Comparison of ENCODE assay signal across 8 cellular contexts in genomic region chr22:23893446-23893956, GRCh38.
DNase-seq lines count a peak whose midpoint lies in the region; ATAC-seq and TF ChIP-seq lines count a peak whose summit lies in the region.

No MANE protein-coding gene starts in this region.

- H3K36me3 ChIP-seq in HUES48 (ENCODE audit: control insufficient read depth, insufficient read depth, low read length) (peaks cover 21% of the 10 kb centered on the region), mucosa of rectum (ENCODE audit: control insufficient read depth in 2 of 2, insufficient read depth in 2 of 2, low read length in 2 of 2) (peaks cover 10 to 14% of the 10 kb centered on the region in 2 donors)

- no peaks in the 10 kb centered on the region for H3K27me3 ChIP-seq in HUES48 (ENCODE audit: control insufficient read depth, insufficient read depth, low read length)
- no peaks in the 10 kb centered on the region for H3K27me3 ChIP-seq in mucosa of rectum (ENCODE audit: control insufficient read depth in 2 of 2, insufficient read depth in 2 of 2, low read length in 2 of 2)

- H3K27ac ChIP-seq in 22Rv1 (peak overlapping the region; percentile 98), HUES48 (ENCODE audit: low read depth, low read length) (peak overlapping the region; percentile 99), mucosa of rectum (ENCODE audit: low read depth in 2 of 2, low read length in 2 of 2) (peak overlapping the region; percentile 96 to 97)

- no peak for ATAC-seq in HG02885 (IDR thresholded peaks at IDR 0.05; ENCODE audit: poor library complexity, unreplicated experiment)

- TF ChIP-seq CTCF in 22Rv1 (IDR thresholded peaks at IDR 0.05), result no peak
- no peak for TF ChIP-seq CTCF in cardiac fibroblast (IDR thresholded peaks at IDR 0.05; ENCODE audit: low read depth, low read length)

- no peak for DNase-seq in cardiac fibroblast (ENCODE audit: low read depth in 2 of 2)
- no peak for DNase-seq in dedifferentiated amniotic fluid mesenchymal stem cell (ENCODE audit: extremely low spot score)
- DNase-seq in DMS53 treated with DMSO at 0.1 percent for 48 hours (lab: John Stamatoyannopoulos, UW; ENCODE audit: unreplicated experiment), result no peak
- no peak for DNase-seq in hypothalamus (lab: John Stamatoyannopoulos, UW)

- H3K4me3 ChIP-seq in HUES48 (ENCODE audit: low read depth, low read length) (peak overlapping the region; percentile 73), cardiac fibroblast (replicated peaks in 1 of 2; ENCODE audit: low read depth in 2 of 2, low read length in 2 of 2) (peak overlapping the region; percentile 47 to 92), mucosa of rectum (ENCODE audit: low read length in 2 of 2) (peak overlapping the region; percentile 84 to 93)

- H3K4me1 ChIP-seq in HUES48 (ENCODE audit: control insufficient read depth, insufficient read depth, low read length) (peaks cover 20% of the 10 kb centered on the region), mucosa of rectum (ENCODE audit: control insufficient read depth in 2 of 2, insufficient read depth in 2 of 2, low read length in 2 of 2) (peaks cover 22 to 24% of the 10 kb centered on the region in 2 donors)

- H3K9me3 ChIP-seq in HUES48 (ENCODE audit: control insufficient read depth, insufficient read depth, low read length) (peaks cover 3% of the 10 kb centered on the region; the same call in 1 of the 2 replicates), mucosa of rectum (ENCODE audit: control insufficient read depth in 2 of 2, low read length in 2 of 2) (no peaks in the 10 kb centered on the region)

- peak overlapping the region; percentile 91 for H3K9ac ChIP-seq in HUES48 (ENCODE audit: low read depth, low read length)
- peak overlapping the region; percentile 80 to 95 for H3K9ac ChIP-seq in mucosa of rectum (ENCODE audit: low read depth in 1 of 2, low read length in 2 of 2)
